Comparison of ENCODE assay signal across 23 cellular contexts in the genomic region with DNA sequence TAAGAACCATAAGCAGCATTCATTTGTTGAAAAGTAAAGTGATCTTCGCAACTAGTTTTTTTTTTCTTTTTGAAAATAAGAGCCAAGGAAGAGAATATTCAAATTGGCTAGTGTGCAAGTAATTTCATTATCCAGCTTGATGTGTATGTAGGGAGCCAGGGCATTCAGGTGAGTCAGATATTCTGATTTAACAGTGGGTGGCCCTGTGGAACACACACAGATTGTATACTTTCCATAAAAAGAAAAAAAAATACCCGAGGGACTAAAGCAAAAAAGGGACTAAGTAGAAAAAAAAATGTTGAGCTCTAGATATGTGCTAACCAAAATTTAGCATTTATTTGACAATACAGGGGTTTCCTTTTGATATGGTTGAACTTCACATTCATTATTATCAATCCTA. TPM values are rescaled to one million over a fixed set of nuclear protein-coding genes. Genes with fewer than 3 reads are reported as not detected.
DNase-seq lines count a peak whose midpoint lies in the region; ATAC-seq and TF ChIP-seq lines count a peak whose summit lies in the region.
"Had no signal": no experiment of that assay in that cellular context is flagged by ENCODE, and none has a peak within 500 bp of the region (broad histone marks: within the 10 kb centered on the region; RNA-seq: fewer than 3 reads in every experiment).

No MANE protein-coding gene starts in this region.

- TF ChIP-seq CTCF in endothelial cell (IDR thresholded peaks at IDR 0.05; ENCODE audit: unreplicated experiment): no peak

- no peaks in the 10 kb centered on the region for H3K9me3 Mint-ChIP-seq in endothelial cell (ENCODE audit: unreplicated experiment)

- peaks cover 23% of the 10 kb centered on the region for H3K27me3 Mint-ChIP-seq in endothelial cell (ENCODE audit: unreplicated experiment)

- H3K4me1 Mint-ChIP-seq in endothelial cell (ENCODE audit: unreplicated experiment): peaks cover 56% of the 10 kb centered on the region
- H3K4me1 Mint-ChIP-seq: CD14-positive monocyte; CD4-positive, alpha-beta memory T cell; CD4-positive, CD25-positive, alpha-beta regulatory T cell; CD8-positive, alpha-beta memory T cell had no signal

- H4K20me1 ChIP-seq in BLaER1: no peaks in the 10 kb centered on the region
- no peaks in the 10 kb centered on the region for H4K20me1 ChIP-seq in BLaER1 treated with 17β-estradiol and CSF1 and Interleukin-3, amounts not matched to agents 10 nM and 100 nM

- no peak overlapping the region for H3K27ac ChIP-seq in BLaER1
- H3K27ac ChIP-seq in BLaER1 treated with 17β-estradiol and CSF1 and Interleukin-3, amounts not matched to agents 10 nM and 100 nM: no peak overlapping the region

- H3K27me3 ChIP-seq in BLaER1: no peaks in the 10 kb centered on the region
- H3K27me3 ChIP-seq in BLaER1 treated with 17β-estradiol and CSF1 and Interleukin-3, amounts not matched to agents 10 nM and 100 nM: no peaks in the 10 kb centered on the region
- H3K27me3 ChIP-seq: BE2C had no signal

- DNase-seq in endothelial cell (ENCODE audit: low spot score) (no peak), inferior parietal cortex (ENCODE audit: extremely low spot score) (no peak)
- no peak for DNase-seq in activated CD4-positive, alpha-beta T cell treated with anti-CD3 and anti-CD28 coated beads for 48 hours
- DNase-seq: 8988T; ACHN; BE2C; C1 segment of cervical spinal cord; CD4-positive, alpha-beta memory T cell; CD4-positive, CD25-positive, alpha-beta regulatory T cell; CD8-positive, alpha-beta memory T cell; COR-L47; DMS 273 treated with DMSO at 0.1 percent for 48 hours; DMS153; DMS53; DMS79; DND-41; EL; GDM1 had no signal

- ATAC-seq in GM21526 (IDR thresholded peaks at IDR 0.05; ENCODE audit: low FRiP score, unreplicated experiment): no peak
- ATAC-seq: GM12878 had no signal

- H3K9ac ChIP-seq in BLaER1: no peak overlapping the region
- H3K9ac ChIP-seq in BLaER1 treated with 17β-estradiol and CSF1 and Interleukin-3, amounts not matched to agents 10 nM and 100 nM: no peak overlapping the region

- H3K36me3 ChIP-seq in BLaER1: no peaks in the 10 kb centered on the region
- no peaks in the 10 kb centered on the region for H3K36me3 ChIP-seq in BLaER1 treated with 17β-estradiol and CSF1 and Interleukin-3, amounts not matched to agents 10 nM and 100 nM

- H3K9me3 ChIP-seq in BLaER1: no peaks in the 10 kb centered on the region
- H3K9me3 ChIP-seq in BLaER1 treated with 17β-estradiol and CSF1 and Interleukin-3, amounts not matched to agents 10 nM and 100 nM (replicated peaks in 1 of 11): no peaks in the 10 kb centered on the region

- H3K36me3 Mint-ChIP-seq in endothelial cell (ENCODE audit: low read depth, unreplicated experiment): peaks cover 35% of the 10 kb centered on the region
- H3K36me3 Mint-ChIP-seq: CD14-positive monocyte; CD4-positive, alpha-beta memory T cell; CD4-positive, CD25-positive, alpha-beta regulatory T cell; CD8-positive, alpha-beta memory T cell had no signal

- peak overlapping the region; percentile 70 for H3K27ac Mint-ChIP-seq in endothelial cell (ENCODE audit: unreplicated experiment)
- H3K27ac Mint-ChIP-seq: CD14-positive monocyte; CD4-positive, alpha-beta memory T cell; CD4-positive, CD25-positive, alpha-beta regulatory T cell; CD8-positive, alpha-beta memory T cell had no signal

- peak overlapping the region; percentile 76 for H3K4me3 Mint-ChIP-seq in endothelial cell (ENCODE audit: unreplicated experiment)
- H3K4me3 Mint-ChIP-seq: CD14-positive monocyte; CD4-positive, alpha-beta memory T cell; CD4-positive, CD25-positive, alpha-beta regulatory T cell; CD8-positive, alpha-beta memory T cell had no signal

- H3K4me1 ChIP-seq in BLaER1: peaks cover 32% of the 10 kb centered on the region
- H3K4me1 ChIP-seq in BLaER1 treated with 17β-estradiol and CSF1 and Interleukin-3, amounts not matched to agents 10 nM and 100 nM: peaks cover 6 to 35% (median 20%) of the 10 kb centered on the region in 10 experiments

- peak overlapping the region; percentile 36 for H3K4me2 ChIP-seq in BLaER1
- peak overlapping the region in 6 of 11 experiments; percentile 11 to 41 (median 30); a peak in 7 of 22 replicates for H3K4me2 ChIP-seq in BLaER1 treated with 17β-estradiol and CSF1 and Interleukin-3, amounts not matched to agents 10 nM and 100 nM

- H3K4me3 ChIP-seq in BLaER1: no peak overlapping the region
- no peak overlapping the region for H3K4me3 ChIP-seq in BLaER1 treated with 17β-estradiol and CSF1 and Interleukin-3, amounts not matched to agents 10 nM and 100 nM
- H3K4me3 ChIP-seq: GM12878 had no signal

RNA-seq across cellular contexts. Expression of a gene that starts 55.6 kb away (rescaled TPM):
- total RNA-seq in endothelial cell (ENCODE audit: unreplicated experiment): 250 TPM
